14 cellular contexts compared by ENCODE assay signal in the genomic region with DNA sequence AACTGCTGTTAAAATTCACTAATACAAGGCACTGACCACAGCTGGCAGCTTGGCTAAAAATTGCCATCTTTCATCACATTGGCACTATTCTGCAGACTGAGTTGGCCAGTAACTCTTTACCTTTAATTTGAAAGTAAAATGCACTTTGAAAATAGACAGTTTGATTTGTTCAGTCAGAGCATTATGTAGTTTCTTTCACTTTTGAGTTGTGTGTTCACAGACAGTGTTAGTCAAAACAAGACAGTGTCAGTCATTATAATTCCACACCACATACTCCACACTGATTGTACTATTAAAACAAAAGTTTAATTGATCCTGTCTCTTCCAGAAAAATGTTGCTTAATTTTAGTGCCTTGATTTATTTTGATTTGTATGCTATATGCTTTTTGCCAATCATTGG.
DNase-seq lines count a peak whose midpoint lies in the region; ATAC-seq and TF ChIP-seq lines count a peak whose summit lies in the region.
"Had no signal": no experiment of that assay in that cellular context is flagged by ENCODE, and none has a peak within 500 bp of the region (broad histone marks: within the 10 kb centered on the region; RNA-seq: fewer than 3 reads in every experiment).

No MANE protein-coding gene starts in this region.

- TF ChIP-seq CTCF in activated CD8-positive, alpha-beta T cell treated with anti-CD3 and anti-CD28 coated beads for 36 hours (IDR thresholded peaks at IDR 0.05) = no peak
- TF ChIP-seq CTCF in esophagus squamous epithelium (IDR thresholded peaks at IDR 0.05) = no peak

- intact Hi-C loops in activated CD8-positive, alpha-beta T cell treated with anti-CD3 and anti-CD28 coated beads for 36 hours (cut with micrococcal nuclease) = no loop called here
- intact Hi-C loops in esophagus squamous epithelium (cut with DNase I) = no loop called here

- peak; percentile 72 for ATAC-seq in activated naive CD8-positive, alpha-beta T cell treated with anti-CD3 and anti-CD28 coated beads, Interleukin-2, amount 10 ng/mL, durations not matched to agents 7 days and 5 days (ENCODE audit: low read depth)
- ATAC-seq in HG02870 (IDR thresholded peaks at IDR 0.05; ENCODE audit: unreplicated experiment) (peak; percentile 74), SK-N-SH treated with all-trans-retinoic acid at 6 μM for 48 hours (no peak)
- ATAC-seq in activated CD8-positive, alpha-beta T cell treated with anti-CD3 and anti-CD28 coated beads for 36 hours = peak; percentile 64

- no peaks in the 10 kb centered on the region for H3K27me3 ChIP-seq in esophagus squamous epithelium
- H3K27me3 ChIP-seq: breast epithelium had no signal

- peaks cover 15% of the 10 kb centered on the region for H3K36me3 Mint-ChIP-seq in activated naive CD8-positive, alpha-beta T cell treated with anti-CD3 and anti-CD28 coated beads, Interleukin-2, amount 10 ng/mL, durations not matched to agents 7 days and 5 days
- peaks cover 18% of the 10 kb centered on the region for H3K36me3 Mint-ChIP-seq in activated naive CD8-positive, alpha-beta T cell treated with anti-CD3 and anti-CD28 coated beads for 36 hours
- H3K36me3 Mint-ChIP-seq in activated CD8-positive, alpha-beta T cell treated with anti-CD3 and anti-CD28 coated beads for 36 hours (ENCODE audit: low read depth) = peaks cover 13% of the 10 kb centered on the region

- peak overlapping the region; percentile 35 for H3K4me3 Mint-ChIP-seq in activated naive CD8-positive, alpha-beta T cell treated with anti-CD3 and anti-CD28 coated beads, Interleukin-2, amount 10 ng/mL, durations not matched to agents 7 days and 5 days
- H3K4me3 Mint-ChIP-seq in activated naive CD8-positive, alpha-beta T cell treated with anti-CD3 and anti-CD28 coated beads for 36 hours = no peak overlapping the region
- H3K4me3 Mint-ChIP-seq in activated CD8-positive, alpha-beta T cell treated with anti-CD3 and anti-CD28 coated beads for 36 hours = no peak overlapping the region

- H3K4me3 ChIP-seq in esophagus squamous epithelium = no peak overlapping the region
- H3K4me3 ChIP-seq: breast epithelium, lung had no signal

- H3K36me3 ChIP-seq in esophagus squamous epithelium = peaks cover 0 to 31% (median 0%) of the 10 kb centered on the region in 3 donors
- H3K36me3 ChIP-seq: breast epithelium had no signal

- no peak for DNase-seq in activated naive CD8-positive, alpha-beta T cell treated with anti-CD3 and anti-CD28 coated beads, Interleukin-2, amount 10 ng/mL, durations not matched to agents 7 days and 5 days
- no peak for DNase-seq in activated naive CD8-positive, alpha-beta T cell treated with anti-CD3 and anti-CD28 coated beads for 36 hours
- no peak for DNase-seq in activated CD8-positive, alpha-beta T cell treated with anti-CD3 and anti-CD28 coated beads for 36 hours
- DNase-seq in esophagus squamous epithelium (lab: John Stamatoyannopoulos, UW) = no peak
- DNase-seq in stimulated activated CD8-positive, alpha-beta memory T cell treated with anti-CD3 and anti-CD28 coated beads, Interleukin-4, amount 100 ng/mL, for 48 hours = no peak
- DNase-seq: HCEC 1CT, MV-4-11, NCI-H345, T-helper 9 cell had no signal

- H3K4me1 ChIP-seq in esophagus squamous epithelium = peaks cover 0 to 3% (median 0%) of the 10 kb centered on the region in 3 donors
- H3K4me1 ChIP-seq: breast epithelium had no signal

- H3K4me1 Mint-ChIP-seq in activated naive CD8-positive, alpha-beta T cell treated with anti-CD3 and anti-CD28 coated beads, Interleukin-2, amount 10 ng/mL, durations not matched to agents 7 days and 5 days = peaks cover 38% of the 10 kb centered on the region
- peaks cover 35% of the 10 kb centered on the region for H3K4me1 Mint-ChIP-seq in activated naive CD8-positive, alpha-beta T cell treated with anti-CD3 and anti-CD28 coated beads for 36 hours
- H3K4me1 Mint-ChIP-seq in activated CD8-positive, alpha-beta T cell treated with anti-CD3 and anti-CD28 coated beads for 36 hours (ENCODE audit: low read depth) = peaks cover 34% of the 10 kb centered on the region

- H3K9me3 ChIP-seq in esophagus squamous epithelium = no peaks in the 10 kb centered on the region
- H3K9me3 ChIP-seq: breast epithelium had no signal

- no peak for TF ChIP-seq POLR2A in esophagus squamous epithelium (IDR thresholded peaks at IDR 0.05)

- H3K27ac Mint-ChIP-seq in activated naive CD8-positive, alpha-beta T cell treated with anti-CD3 and anti-CD28 coated beads, Interleukin-2, amount 10 ng/mL, durations not matched to agents 7 days and 5 days = peak overlapping the region; percentile 64
- no peak overlapping the region for H3K27ac Mint-ChIP-seq in activated naive CD8-positive, alpha-beta T cell treated with anti-CD3 and anti-CD28 coated beads for 36 hours
- no peak overlapping the region for H3K27ac Mint-ChIP-seq in activated CD8-positive, alpha-beta T cell treated with anti-CD3 and anti-CD28 coated beads for 36 hours

- CTCF ChIA-PET in activated CD8-positive, alpha-beta T cell treated with anti-CD3 and anti-CD28 coated beads for 36 hours (lab: Charles Lee) = interaction anchor here (0.9 kb wide), 1 partner anchor 73 kb away, joined by 4 read pairs; no protein-coding TSS in a partner anchor

- no peaks in the 10 kb centered on the region for H3K27me3 Mint-ChIP-seq in activated naive CD8-positive, alpha-beta T cell treated with anti-CD3 and anti-CD28 coated beads, Interleukin-2, amount 10 ng/mL, durations not matched to agents 7 days and 5 days
- no peaks in the 10 kb centered on the region for H3K27me3 Mint-ChIP-seq in activated naive CD8-positive, alpha-beta T cell treated with anti-CD3 and anti-CD28 coated beads for 36 hours
- no peaks in the 10 kb centered on the region for H3K27me3 Mint-ChIP-seq in activated CD8-positive, alpha-beta T cell treated with anti-CD3 and anti-CD28 coated beads for 36 hours

- POLR2A ChIA-PET in activated naive CD8-positive, alpha-beta T cell treated with anti-CD3 and anti-CD28 coated beads, Interleukin-2, amount 10 ng/mL, durations not matched to agents 7 days and 5 days (lab: Charles Lee) = no interaction called here
- POLR2A ChIA-PET in activated CD8-positive, alpha-beta T cell treated with anti-CD3 and anti-CD28 coated beads for 36 hours (lab: Charles Lee) = no interaction called here

- no peaks in the 10 kb centered on the region for H3K9me3 Mint-ChIP-seq in activated naive CD8-positive, alpha-beta T cell treated with anti-CD3 and anti-CD28 coated beads, Interleukin-2, amount 10 ng/mL, durations not matched to agents 7 days and 5 days
- no peaks in the 10 kb centered on the region for H3K9me3 Mint-ChIP-seq in activated naive CD8-positive, alpha-beta T cell treated with anti-CD3 and anti-CD28 coated beads for 36 hours
- no peaks in the 10 kb centered on the region for H3K9me3 Mint-ChIP-seq in activated CD8-positive, alpha-beta T cell treated with anti-CD3 and anti-CD28 coated beads for 36 hours

- peak overlapping the region; percentile 14 for H3K27ac ChIP-seq in temporal lobe (ENCODE audit: low read depth, low read length)
- no peak overlapping the region for H3K27ac ChIP-seq in esophagus squamous epithelium
- H3K27ac ChIP-seq: breast epithelium had no signal

TF ChIP-seq in SK-N-SH treated with all-trans-retinoic acid at 6 μM for 48 hours, 23 proteins besides CTCF, POLR2A, EP300 and RAD21 (continues in another document):
- TF ChIP-seq PATZ1 (CRISPR knock-in tag; IDR thresholded peaks at IDR 0.05; ENCODE audit: borderline replicate concordance) (no peak), CREB5 (CRISPR knock-in tag; IDR thresholded peaks at IDR 0.05; ENCODE audit: low read depth) (no peak), CSRNP3 (CRISPR knock-in tag; IDR thresholded peaks at IDR 0.05) (no peak)
